In genomic region chr1:39288735-39289465, GRCh38 we compare ENCODE assay signal across 18 cellular contexts.
DNase-seq lines count a peak whose midpoint lies in the region; ATAC-seq and TF ChIP-seq lines count a peak whose summit lies in the region.
"Had no signal": no experiment of that assay in that cellular context is flagged by ENCODE, and none has a peak within 500 bp of the region (broad histone marks: within the 10 kb centered on the region; RNA-seq: fewer than 3 reads in every experiment).

No MANE protein-coding gene starts in this region.

- TF ChIP-seq CTCF in IMR-90 (conservative IDR thresholded peaks at IDR 0.05; ENCODE audit: low read depth, low read length) (no peak), foreskin keratinocyte (conservative IDR thresholded peaks at IDR 0.05) (no peak), sigmoid colon (IDR thresholded peaks at IDR 0.05) (no peak)

- no peak overlapping the region for H3K4me2 ChIP-seq in IMR-90 (ENCODE audit: low read depth, low read length)
- H3K4me2 ChIP-seq: A549, PC-9 had no signal

- no peak for ATAC-seq in IMR-90 (ENCODE audit: low read depth)
- ATAC-seq in foreskin keratinocyte, result peak; percentile 40
- ATAC-seq in GM21528 (IDR thresholded peaks at IDR 0.05; ENCODE audit: low FRiP score, unreplicated experiment), result no peak
- ATAC-seq: A549 had no signal

- H3K27me3 ChIP-seq in IMR-90 (ENCODE audit: control insufficient read depth, insufficient read depth, low read length) (no peaks in the 10 kb centered on the region), foreskin keratinocyte (no peaks in the 10 kb centered on the region), sigmoid colon (no peaks in the 10 kb centered on the region)

- no peak for TF ChIP-seq RAD21 in IMR-90 (IDR thresholded peaks at IDR 0.05; ENCODE audit: low read length)

- WGBS in IMR-90 (ENCODE audit: extremely low coverage in 2 of 2, insufficient read length in 1 of 2), 2 experiments, result no CpG with 5 or more reads among the region's 5 CpGs
- WGBS in sigmoid colon, 2 donors, result 95 to 98% methylated on average over 5 of the region's 5 CpGs

- H4K8ac ChIP-seq in IMR-90 (ENCODE audit: low read depth in 2 of 2, low read length in 2 of 2), result no peak overlapping the region

- H4K20me1 ChIP-seq in IMR-90 (ENCODE audit: insufficient read depth, low read length), result peaks cover 3% of the 10 kb centered on the region; the same call in 1 of the 2 replicates

- no peak overlapping the region for H3K9ac ChIP-seq in IMR-90 (ENCODE audit: low read depth, low read length)

- H3K79me1 ChIP-seq in IMR-90 (ENCODE audit: low read depth in 1 of 2, low read length in 2 of 2), result peaks cover 24 to 45% of the 10 kb centered on the region in 2 experiments

- in situ Hi-C loops in IMR-90 (cut with MboI; ENCODE audit: low sequenced_read_pairs), result no loop called here

- H2AK9ac ChIP-seq in IMR-90 (replicated peaks; ENCODE audit: low read depth, low read length, poor library complexity), result no peak overlapping the region

- H3K4me3 ChIP-seq in IMR-90 (ENCODE audit: insufficient read depth, low read depth, low read length) (no peak overlapping the region), sigmoid colon (no peak overlapping the region)
- H3K4me3 ChIP-seq: A549, PC-9 had no signal

- H2AK5ac ChIP-seq in IMR-90 (ENCODE audit: low read depth, low read length), result no peak overlapping the region

- no peak overlapping the region for H3K23ac ChIP-seq in IMR-90 (ENCODE audit: low read depth, low read length)

- DNase-seq in EL (peak; percentile 36), IMR-90 (peak; percentile 45), amniotic epithelial cell (ENCODE audit: low read depth) (peak; percentile 83), foreskin keratinocyte (peak in 1 of 2 donors; percentile 28), sigmoid colon (no peak), NCI-H187 treated with DMSO at 0.1 percent for 48 hours (lab: John Stamatoyannopoulos, UW) (no peak), NCI-H187 (lab: John Stamatoyannopoulos, UW) (no peak)
- DNase-seq: AML-193, GDM1, Kasumi-1, MV-4-11, NCI-H146, NCI-H446 treated with DMSO at 0.1 percent for 48 hours, NCI-H748 treated with DMSO at 0.1 percent for 48 hours, PC-9, SHP77 had no signal

- no peak overlapping the region for H3K18ac ChIP-seq in IMR-90 (ENCODE audit: low read depth, low read length)

- POLR2A ChIA-PET in IMR-90 (lab: Charles Lee; ENCODE audit: unreplicated experiment), result no interaction called here

- H3K4ac ChIP-seq in IMR-90 (ENCODE audit: low read depth, low read length), result no peak overlapping the region

- no peak overlapping the region for H2BK20ac ChIP-seq in IMR-90 (ENCODE audit: low read depth, low read length)

- no peaks in the 10 kb centered on the region for H3K9me3 ChIP-seq in IMR-90 (ENCODE audit: control insufficient read depth, insufficient read depth, low read length)
- H3K9me3 ChIP-seq in sigmoid colon, result no peaks in the 10 kb centered on the region
- H3K9me3 ChIP-seq: A549 had no signal

- H3K9me1 ChIP-seq in IMR-90 (ENCODE audit: insufficient read depth, low read length), result peaks cover 8% of the 10 kb centered on the region; the same call in 1 of the 2 replicates

- dilution Hi-C loops in IMR-90 (cut with HindIII; ENCODE audit: low sequenced_read_pairs, unreplicated experiment), result no loop called here

- no peak overlapping the region for H3K14ac ChIP-seq in IMR-90 (replicated peaks; ENCODE audit: low read depth, low read length)

- no peaks in the 10 kb centered on the region for H3K4me1 ChIP-seq in IMR-90 (ENCODE audit: control insufficient read depth, insufficient read depth, low read length)
- peaks cover 3% of the 10 kb centered on the region for H3K4me1 ChIP-seq in foreskin keratinocyte
- peaks cover 0 to 14% (median 6%) of the 10 kb centered on the region in 4 donors for H3K4me1 ChIP-seq in sigmoid colon
- H3K4me1 ChIP-seq: A549 had no signal

- no peak for TF ChIP-seq POLR2A in IMR-90 (IDR thresholded peaks at IDR 0.05; ENCODE audit: low read depth, low read length)
- TF ChIP-seq POLR2A in sigmoid colon (IDR thresholded peaks at IDR 0.05), result no peak

- H2BK5ac ChIP-seq in IMR-90 (ENCODE audit: low read depth, low read length, poor library complexity, severe bottlenecking), result no peak overlapping the region

- no peak overlapping the region for H3K27ac ChIP-seq in IMR-90 (ENCODE audit: insufficient read depth, low read length)
- no peak overlapping the region for H3K27ac ChIP-seq in foreskin keratinocyte
- no peak overlapping the region for H3K27ac ChIP-seq in sigmoid colon
- H3K27ac ChIP-seq: A549, PC-9 had no signal

- BruUV-seq in IMR-90 (replicated peaks; lab: Mats Ljungman, UMichigan), result no TSS peak

- H4K5ac ChIP-seq in IMR-90 (ENCODE audit: low read depth, low read length), result no peak overlapping the region

- H2AFZ ChIP-seq in IMR-90 (replicated peaks; ENCODE audit: low read length, poor library complexity), result no peak overlapping the region
- H2AFZ ChIP-seq: PC-9 had no signal

- no peak overlapping the region for H3K56ac ChIP-seq in IMR-90 (ENCODE audit: extremely low read depth, insufficient read depth, low read length)

- CTCF ChIA-PET in IMR-90 (lab: Yijun Ruan, JAX), result no interaction called here

- H2BK15ac ChIP-seq in IMR-90 (ENCODE audit: low read depth, low read length), result no peak overlapping the region

- no peak overlapping the region for H2BK120ac ChIP-seq in IMR-90 (ENCODE audit: low read depth, low read length)

- intact Hi-C loops in IMR-90 (cut with micrococcal nuclease) (no loop called here), sigmoid colon (cut with DNase I) (no loop called here)

- no peak for TF ChIP-seq EP300 in sigmoid colon (IDR thresholded peaks at IDR 0.05)

- H3K36me3 ChIP-seq in IMR-90 (ENCODE audit: control insufficient read depth, insufficient read depth, low read length) (peaks cover 47% of the 10 kb centered on the region), sigmoid colon (peaks cover 22 to 85% (median 65%) of the 10 kb centered on the region in 4 donors)

- no peak overlapping the region for H4K91ac ChIP-seq in IMR-90 (ENCODE audit: insufficient read depth, low read depth, low read length)

TF ChIP-seq in IMR-90, 13 proteins besides CTCF, POLR2A, EP300 and RAD21:
- TF ChIP-seq USF2 (IDR thresholded peaks at IDR 0.05; ENCODE audit: low read depth, low read length) (no peak), FOS (IDR thresholded peaks at IDR 0.05; ENCODE audit: low read depth, low read length) (no peak), MAZ (IDR thresholded peaks at IDR 0.05; ENCODE audit: borderline replicate concordance, low read depth, low read length) (no peak), CHD1 (IDR thresholded peaks at IDR 0.05; ENCODE audit: low read depth, low read length) (no peak), SMC3 (IDR thresholded peaks at IDR 0.05; ENCODE audit: low read depth, low read length) (no peak), ELK1 (IDR thresholded peaks at IDR 0.05; ENCODE audit: borderline replicate concordance, low read depth, low read length) (no peak), MXI1 (IDR thresholded peaks at IDR 0.05; ENCODE audit: borderline replicate concordance, low read depth, low read length) (no peak), CEBPB (IDR thresholded peaks at IDR 0.05; ENCODE audit: low read depth, low read length) (no peak), RCOR1 (IDR thresholded peaks at IDR 0.05; ENCODE audit: insufficient replicate concordance, low read length) (no peak), RFX5 (IDR thresholded peaks at IDR 0.05; ENCODE audit: low read depth, low read length) (no peak), NFE2L2 (IDR thresholded peaks at IDR 0.05; ENCODE audit: low read depth, low read length) (no peak), MAFK (IDR thresholded peaks at IDR 0.05; ENCODE audit: low read depth, low read length) (no peak), BHLHE40 (IDR thresholded peaks at IDR 0.05; ENCODE audit: low read depth, low read length) (no peak)

Comparison
In these comparisons a context has a peak if more than half of its experiments do, and no peak if none do; other contexts are left out.
1. DNase-seq: peak in EL (single experiment), IMR-90 (single experiment) and amniotic epithelial cell (single experiment); none in sigmoid colon (single experiment), NCI-H187 treated with DMSO at 0.1 percent for 48 hours (single experiment) and NCI-H187 (0 of 2).